ENCODE assay signal across 8 cellular contexts in genomic region chr13:112968910-112969691, GRCh38. TPM values are rescaled to one million over a fixed set of nuclear protein-coding genes. Genes with fewer than 3 reads are reported as not detected.
DNase-seq lines count a peak whose midpoint lies in the region; ATAC-seq, FAIRE-seq and TF ChIP-seq lines count a peak whose summit lies in the region.

MCF2L (plus strand) TSS chr13:112969214; CDS start chr13:112969380, 166 bp downstream.

- H3K27ac Mint-ChIP-seq in Calu3 (ENCODE audit: unreplicated experiment) = no peak within 1 kb of the TSS

- H3K27me3 ChIP-seq in WERI-Rb-1 (ENCODE audit: insufficient read depth, low read depth, severe bottlenecking) (no peaks in the 10 kb centered on the region), bronchial epithelial cell (ENCODE audit: control insufficient read depth, insufficient read depth, low read length) (peaks cover 19% of the 10 kb centered on the region), kidney epithelial cell (ENCODE audit: control insufficient read depth, insufficient read depth, low read length) (peaks cover 60% of the 10 kb centered on the region)

- no peaks in the 10 kb centered on the region for H3K27me3 Mint-ChIP-seq in Calu3 (ENCODE audit: unreplicated experiment)

- FAIRE-seq in bronchial epithelial cell (lab: Jason Lieb, UNC) = no peak

- no peak for ATAC-seq in HG03025 (IDR thresholded peaks at IDR 0.05; ENCODE audit: low FRiP score, unreplicated experiment)
- ATAC-seq in HG03354 (IDR thresholded peaks at IDR 0.05; ENCODE audit: poor library complexity, severe bottlenecking, unreplicated experiment) = no peak

- DNase-seq in Calu3 = peak; percentile 23
- DNase-seq in LoVo (ENCODE audit: low spot score) = peak; percentile 58
- peak; percentile 78 for DNase-seq in WERI-Rb-1
- DNase-seq in bronchial epithelial cell (ENCODE audit: low read depth) = peak; percentile 8
- DNase-seq in kidney epithelial cell (ENCODE audit: low read depth) = no peak
- DNase-seq in stimulated activated CD4-positive, alpha-beta T cell treated with anti-CD3 and anti-CD28 coated beads, Interleukin-15, amount 100 ng/mL, for 24 hours = peak; percentile 72

- H3K9me3 Mint-ChIP-seq in Calu3 (ENCODE audit: low read depth, unreplicated experiment) = peaks cover 3% of the 10 kb centered on the region

- H3K4me1 Mint-ChIP-seq in Calu3 (ENCODE audit: low read depth, unreplicated experiment) = no peaks in the 10 kb centered on the region

- peak within 1 kb of the TSS; percentile 60 for H3K27ac ChIP-seq in WERI-Rb-1

- H3K9me3 ChIP-seq in WERI-Rb-1 (ENCODE audit: severe bottlenecking) = peaks cover 7% of the 10 kb centered on the region

- BruUV-seq in Calu3 (replicated peaks; lab: Mats Ljungman, UMichigan) = TSS peak; percentile 51

- intact Hi-C loops in Calu3 (cut with micrococcal nuclease; ENCODE audit: unreplicated experiment) = no loop called here

- CTCF ChIA-PET in Calu3 (lab: Charles Lee) = no interaction called here

- TF ChIP-seq CTCF in Calu3 (IDR thresholded peaks at IDR 0.05; ENCODE audit: unreplicated experiment) (no peak), WERI-Rb-1 (IDR thresholded peaks at IDR 0.05; ENCODE audit: low read depth, low read length) (peak; percentile 74), bronchial epithelial cell (IDR thresholded peaks at IDR 0.05; ENCODE audit: insufficient read depth, low read length, severe bottlenecking) (peak; percentile 34), kidney epithelial cell (IDR thresholded peaks at IDR 0.05; ENCODE audit: insufficient read depth, low read length, poor library complexity, severe bottlenecking) (no peak)

- H3K4me3 Mint-ChIP-seq in Calu3 (ENCODE audit: low read depth, unreplicated experiment) = peak within 1 kb of the TSS; percentile 62

- H3K4me3 ChIP-seq in WERI-Rb-1 (ENCODE audit: low read depth, low read length) = peak within 1 kb of the TSS; percentile 60
- H3K4me3 ChIP-seq in bronchial epithelial cell (ENCODE audit: low read depth, low read length) = no peak within 1 kb of the TSS
- peak within 1 kb of the TSS; percentile 43 for H3K4me3 ChIP-seq in kidney epithelial cell (ENCODE audit: low read depth, low read length)

- no peaks in the 10 kb centered on the region for H3K36me3 Mint-ChIP-seq in Calu3 (ENCODE audit: insufficient read depth, unreplicated experiment)

- H3K36me3 ChIP-seq in WERI-Rb-1 = no peaks in the 10 kb centered on the region; the same call in 1 of the 2 replicates
- H3K36me3 ChIP-seq in bronchial epithelial cell (ENCODE audit: control insufficient read depth, insufficient read depth, low read length) = no peaks in the 10 kb centered on the region
- no peaks in the 10 kb centered on the region for H3K36me3 ChIP-seq in kidney epithelial cell (ENCODE audit: control insufficient read depth, insufficient read depth, low read length)

RNA-seq across cellular contexts. Expression of gene MCF2L, which starts in this region (rescaled TPM):
- total RNA-seq in Calu3 (2022) (12.9 and 14.2 TPM in 2 replicates), bronchial epithelial cell (under 0.01 TPM in 2 replicates), kidney epithelial cell (12.3 and 13.8 TPM in 2 replicates)

Comparison
In these comparisons a context has a peak if more than half of its experiments do, and no peak if none do; other contexts are left out.
1. RNA of gene MCF2L (total RNA-seq): 12.9 to 14.2 TPM in Calu3 and 12.3 to 13.8 TPM in kidney epithelial cell; under 0.01 TPM in bronchial epithelial cell; every median in the first group is over 10 times any median in the second.
2. Peak in DNase-seq in bronchial epithelial cell; RNA of the gene not detected or under 1 TPM.
3. CTCF ChIP-seq: peak in WERI-Rb-1 (single experiment) and bronchial epithelial cell (single experiment); none in Calu3 (single experiment) and kidney epithelial cell (single experiment).